Comparison of ENCODE assay signal across 14 cellular contexts in the genomic region with DNA sequence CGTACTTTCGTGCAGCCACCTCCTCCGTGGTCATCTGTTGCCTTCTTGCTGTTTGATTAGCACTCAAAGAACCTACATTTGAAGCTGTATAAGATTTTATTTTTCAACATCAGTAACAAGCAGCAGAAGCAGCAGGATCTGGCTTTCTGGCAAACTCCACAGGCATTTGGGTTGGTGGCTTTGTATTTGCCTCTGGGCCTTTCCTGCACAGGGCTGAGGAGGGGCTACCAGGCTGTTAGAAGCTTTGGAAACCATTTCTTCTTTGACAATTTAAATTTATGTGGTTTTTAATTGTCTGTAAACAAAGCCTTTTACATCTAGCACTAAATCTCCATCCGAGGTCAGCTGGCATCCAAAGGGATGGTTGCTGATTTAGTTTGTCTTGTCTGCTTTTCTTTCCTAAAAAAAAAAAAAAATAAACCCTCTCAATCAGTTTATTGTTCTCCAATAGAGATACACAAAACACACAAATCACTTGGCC.
"Had no signal": no experiment of that assay in that cellular context is flagged by ENCODE, and none has a peak within 500 bp of the region (broad histone marks: within the 10 kb centered on the region; RNA-seq: fewer than 3 reads in every experiment).

No MANE protein-coding gene starts in this region.

- H3K4me3 Mint-ChIP-seq: activated naive CD8-positive, alpha-beta T cell; dendritic cell treated with granulocyte-macrophage colony-stimulating factor and Interleukin-4, amounts not matched to agents 40 ng/mL and 50 ng/mL, for 4 days; mesothelial cell of epicardium had no signal

- H3K9me3 ChIP-seq: lower lobe of right lung, right lobe of liver had no signal

- ATAC-seq: lower lobe of right lung, right lobe of liver had no signal

- H3K27me3 ChIP-seq: brain microvascular endothelial cell, right lobe of liver had no signal

- H3K36me3 ChIP-seq: brain microvascular endothelial cell, lower lobe of right lung, right lobe of liver had no signal

- H3K4me3 ChIP-seq: lower lobe of right lung, right lobe of liver had no signal

- DNase-seq: activated effector memory CD4-positive, alpha-beta T cell treated with Interleukin-2 at 50 U/mL for 16 hours; activated T-cell treated with anti-CD3 and anti-CD28 coated beads, Interleukin-2, amount 50 U/mL, for 1 hour; brain microvascular endothelial cell; cerebellar nuclear complex; erythroblast; hypothalamus; lower lobe of right lung; stimulated activated naive CD4-positive, alpha-beta T cell; trophoblast cell had no signal

- H3K27ac ChIP-seq: brain microvascular endothelial cell, lower lobe of right lung, right lobe of liver had no signal

- H3K4me1 ChIP-seq: lower lobe of right lung, right lobe of liver had no signal

- H3K4me1 Mint-ChIP-seq: mesothelial cell of epicardium had no signal

- H3K36me3 Mint-ChIP-seq: activated naive CD8-positive, alpha-beta T cell; mesothelial cell of epicardium had no signal

- H3K9me3 Mint-ChIP-seq: dendritic cell treated with granulocyte-macrophage colony-stimulating factor and Interleukin-4, amounts not matched to agents 40 ng/mL and 50 ng/mL, for 4 days; mesothelial cell of epicardium had no signal

- H3K27ac Mint-ChIP-seq: activated naive CD8-positive, alpha-beta T cell; dendritic cell treated with granulocyte-macrophage colony-stimulating factor and Interleukin-4, amounts not matched to agents 40 ng/mL and 50 ng/mL, for 4 days; mesothelial cell of epicardium; progenitor cell of endocrine pancreas had no signal
